In genomic region chr15:90259524-90259923, GRCh38 we compare ENCODE assay signal across 14 cellular contexts. TPM values are rescaled to one million over a fixed set of nuclear protein-coding genes. Genes with fewer than 3 reads are reported as not detected.
DNase-seq lines count a peak whose midpoint lies in the region; ATAC-seq and TF ChIP-seq lines count a peak whose summit lies in the region.
"Had no signal": no experiment of that assay in that cellular context is flagged by ENCODE, and none has a peak within 500 bp of the region (broad histone marks: within the 10 kb centered on the region; RNA-seq: fewer than 3 reads in every experiment).

No MANE protein-coding gene starts in this region.

- H3K36me3 ChIP-seq in osteoblast (ENCODE audit: insufficient read depth, low read length): no peaks in the 10 kb centered on the region
- H3K36me3 ChIP-seq: SJSA1 had no signal

- no peak for TF ChIP-seq CTCF in activated CD8-positive, alpha-beta T cell treated with anti-CD3 and anti-CD28 coated beads for 36 hours (IDR thresholded peaks at IDR 0.05)
- no peak for TF ChIP-seq CTCF in osteoblast (IDR thresholded peaks at IDR 0.05; ENCODE audit: extremely low read depth, low read depth, low read length)

- H3K9me3 Mint-ChIP-seq in activated CD8-positive, alpha-beta T cell treated with anti-CD3 and anti-CD28 coated beads for 36 hours: no peaks in the 10 kb centered on the region
- H3K9me3 Mint-ChIP-seq in activated CD8-positive, alpha-beta T cell treated with anti-CD3 and anti-CD28 coated beads, Interleukin-2, amount 10 ng/mL, durations not matched to agents 7 days and 5 days (ENCODE audit: insufficient read depth): no peaks in the 10 kb centered on the region

- H3K27ac Mint-ChIP-seq in activated CD8-positive, alpha-beta T cell treated with anti-CD3 and anti-CD28 coated beads for 36 hours: no peak overlapping the region
- H3K27ac Mint-ChIP-seq in activated CD8-positive, alpha-beta T cell treated with anti-CD3 and anti-CD28 coated beads, Interleukin-2, amount 10 ng/mL, durations not matched to agents 7 days and 5 days: no peak overlapping the region

- no peak overlapping the region for H3K4me3 Mint-ChIP-seq in activated CD8-positive, alpha-beta T cell treated with anti-CD3 and anti-CD28 coated beads for 36 hours
- no peak overlapping the region for H3K4me3 Mint-ChIP-seq in activated CD8-positive, alpha-beta T cell treated with anti-CD3 and anti-CD28 coated beads, Interleukin-2, amount 10 ng/mL, durations not matched to agents 7 days and 5 days

- DNase-seq in activated CD8-positive, alpha-beta T cell treated with anti-CD3 and anti-CD28 coated beads for 36 hours: no peak
- no peak for DNase-seq in activated CD8-positive, alpha-beta T cell treated with anti-CD3 and anti-CD28 coated beads, Interleukin-2, amount 10 ng/mL, durations not matched to agents 7 days and 5 days
- DNase-seq in osteoblast (ENCODE audit: insufficient read length, low spot score, missing footprints) (no peak), NK-92 (lab: John Stamatoyannopoulos, UW; ENCODE audit: unreplicated experiment) (no peak), NCI-H82 treated with DMSO at 0.1 percent for 48 hours (lab: John Stamatoyannopoulos, UW; ENCODE audit: unreplicated experiment) (no peak)
- DNase-seq: activated CD4-positive, alpha-beta T cell treated with anti-CD3 and anti-CD28 coated beads for 1 hour; DMS 273 treated with DMSO at 0.1 percent for 48 hours; NCI-H524; small intestine had no signal

- H3K27me3 ChIP-seq in osteoblast (ENCODE audit: insufficient read depth, low read length): no peaks in the 10 kb centered on the region
- H3K27me3 ChIP-seq: SJSA1 had no signal

- peak overlapping the region; percentile 0 for H3K4me2 ChIP-seq in osteoblast (ENCODE audit: insufficient read depth, low read length)

- peaks cover 15% of the 10 kb centered on the region for H3K4me1 ChIP-seq in osteoblast (ENCODE audit: insufficient read depth, low read length)

- no peak overlapping the region for H3K4me3 ChIP-seq in osteoblast (ENCODE audit: insufficient read depth, low read length)
- H3K4me3 ChIP-seq: SJSA1 had no signal

- H3K9me3 ChIP-seq in osteoblast (ENCODE audit: low read depth, low read length): no peaks in the 10 kb centered on the region
- H3K9me3 ChIP-seq: SJSA1 had no signal

- H4K20me1 ChIP-seq in osteoblast (ENCODE audit: insufficient read depth, low read length): no peaks in the 10 kb centered on the region

- POLR2A ChIA-PET in activated CD8-positive, alpha-beta T cell treated with anti-CD3 and anti-CD28 coated beads for 36 hours (lab: Charles Lee): no interaction called here
- POLR2A ChIA-PET in activated CD8-positive, alpha-beta T cell treated with anti-CD3 and anti-CD28 coated beads, Interleukin-2, amount 10 ng/mL, durations not matched to agents 7 days and 5 days (lab: Charles Lee): no interaction called here

- no peak overlapping the region for H2AFZ ChIP-seq in osteoblast (ENCODE audit: low read length)

- H3K27me3 Mint-ChIP-seq in activated CD8-positive, alpha-beta T cell treated with anti-CD3 and anti-CD28 coated beads for 36 hours: no peaks in the 10 kb centered on the region
- H3K27me3 Mint-ChIP-seq in activated CD8-positive, alpha-beta T cell treated with anti-CD3 and anti-CD28 coated beads, Interleukin-2, amount 10 ng/mL, durations not matched to agents 7 days and 5 days (ENCODE audit: low read depth): no peaks in the 10 kb centered on the region

- H3K79me2 ChIP-seq in osteoblast (ENCODE audit: insufficient read depth, low read length): no peaks in the 10 kb centered on the region

- H3K27ac ChIP-seq in osteoblast (ENCODE audit: low read depth, low read length): no peak overlapping the region
- H3K27ac ChIP-seq: SJSA1 had no signal

- peaks cover 8% of the 10 kb centered on the region for H3K4me1 Mint-ChIP-seq in activated CD8-positive, alpha-beta T cell treated with anti-CD3 and anti-CD28 coated beads for 36 hours (ENCODE audit: low read depth)
- H3K4me1 Mint-ChIP-seq in activated CD8-positive, alpha-beta T cell treated with anti-CD3 and anti-CD28 coated beads, Interleukin-2, amount 10 ng/mL, durations not matched to agents 7 days and 5 days (ENCODE audit: low read depth): peaks cover 15% of the 10 kb centered on the region

- ATAC-seq in activated CD8-positive, alpha-beta T cell treated with anti-CD3 and anti-CD28 coated beads for 36 hours: peak; percentile 78
- ATAC-seq in activated CD8-positive, alpha-beta T cell treated with anti-CD3 and anti-CD28 coated beads, Interleukin-2, amount 10 ng/mL, durations not matched to agents 7 days and 5 days: no peak
- ATAC-seq in GM21825 (IDR thresholded peaks at IDR 0.05; ENCODE audit: unreplicated experiment) (peak; percentile 75), HG03432 (IDR thresholded peaks at IDR 0.05; ENCODE audit: unreplicated experiment) (peak; percentile 82), GM19397 (IDR thresholded peaks at IDR 0.05; ENCODE audit: unreplicated experiment) (no peak)

- CTCF ChIA-PET in activated CD8-positive, alpha-beta T cell treated with anti-CD3 and anti-CD28 coated beads for 36 hours (lab: Charles Lee): interaction anchor here (0.9 kb wide), 1 partner anchor 42 kb away, joined by 3 read pairs; no protein-coding TSS in a partner anchor
- CTCF ChIA-PET in activated CD8-positive, alpha-beta T cell treated with anti-CD3 and anti-CD28 coated beads, Interleukin-2, amount 10 ng/mL, durations not matched to agents 7 days and 5 days (lab: Charles Lee): interaction anchor here (1.5 kb wide), 1 partner anchor 60 kb away, joined by 4 read pairs; no protein-coding TSS in a partner anchor

- no peaks in the 10 kb centered on the region for H3K36me3 Mint-ChIP-seq in activated CD8-positive, alpha-beta T cell treated with anti-CD3 and anti-CD28 coated beads for 36 hours (ENCODE audit: low read depth)
- H3K36me3 Mint-ChIP-seq in activated CD8-positive, alpha-beta T cell treated with anti-CD3 and anti-CD28 coated beads, Interleukin-2, amount 10 ng/mL, durations not matched to agents 7 days and 5 days (ENCODE audit: low read depth): no peaks in the 10 kb centered on the region

- intact Hi-C loops in activated CD8-positive, alpha-beta T cell treated with anti-CD3 and anti-CD28 coated beads for 36 hours (cut with micrococcal nuclease): no loop called here

RNA-seq across cellular contexts. Expression of gene NGRN, which starts 5.9 kb away (rescaled TPM):
- 10 to 100 TPM; 22.2 to 23.1 TPM for total RNA-seq in activated CD8-positive, alpha-beta T cell treated with anti-CD3 and anti-CD28 coated beads for 36 hours
- 10 to 100 TPM; 29.7 to 29.8 TPM for total RNA-seq in activated CD8-positive, alpha-beta T cell treated with anti-CD3 and anti-CD28 coated beads, Interleukin-2, amount 10 ng/mL, durations not matched to agents 7 days and 5 days
- total RNA-seq in osteoblast: 56.0 and 68.4 TPM in 2 replicates

RNA-seq across cellular contexts. Expression of gene TTLL13, which starts 10.2 kb away (rescaled TPM):
- total RNA-seq in activated CD8-positive, alpha-beta T cell treated with anti-CD3 and anti-CD28 coated beads for 36 hours: 1 to 10 TPM in 1 of 2 experiments, under 1 TPM in 1; 0.20 to 1.1 TPM
- 1 to 10 TPM in 1 of 2 experiments, not detected in 1; 1.3 TPM for total RNA-seq in activated CD8-positive, alpha-beta T cell treated with anti-CD3 and anti-CD28 coated beads, Interleukin-2, amount 10 ng/mL, durations not matched to agents 7 days and 5 days
- total RNA-seq in osteoblast: under 0.01 TPM in 2 replicates
- total RNA-seq: A172, SJSA1 had no signal

RNA-seq across cellular contexts. Expression of gene GDPGP1, which starts 25.5 kb away (rescaled TPM):
- total RNA-seq in activated CD8-positive, alpha-beta T cell treated with anti-CD3 and anti-CD28 coated beads for 36 hours: 1 to 10 TPM; 5.2 to 6.4 TPM
- total RNA-seq in activated CD8-positive, alpha-beta T cell treated with anti-CD3 and anti-CD28 coated beads, Interleukin-2, amount 10 ng/mL, durations not matched to agents 7 days and 5 days: 10 to 100 TPM; 10.0 to 12.1 TPM
- total RNA-seq in osteoblast: 8.0 and 9.7 TPM in 2 replicates

RNA-seq across cellular contexts. Expression of gene CIB1, which starts 25.8 kb away (rescaled TPM):
- total RNA-seq in activated CD8-positive, alpha-beta T cell treated with anti-CD3 and anti-CD28 coated beads for 36 hours: 100 to 1,000 TPM; 151 to 154 TPM
- total RNA-seq in activated CD8-positive, alpha-beta T cell treated with anti-CD3 and anti-CD28 coated beads, Interleukin-2, amount 10 ng/mL, durations not matched to agents 7 days and 5 days: 100 to 1,000 TPM in 1 of 2 experiments, 10 to 100 TPM in 1; 92.4 to 102 TPM
- total RNA-seq in osteoblast: 21.4 and 23.0 TPM in 2 replicates

RNA-seq across cellular contexts. Expression of gene SEMA4B, which starts 58.4 kb away (rescaled TPM):
- 1 to 10 TPM; 5.3 to 6.2 TPM for total RNA-seq in activated CD8-positive, alpha-beta T cell treated with anti-CD3 and anti-CD28 coated beads for 36 hours
- 10 to 100 TPM in 1 of 2 experiments, 1 to 10 TPM in 1; 8.6 to 11.2 TPM for total RNA-seq in activated CD8-positive, alpha-beta T cell treated with anti-CD3 and anti-CD28 coated beads, Interleukin-2, amount 10 ng/mL, durations not matched to agents 7 days and 5 days
- total RNA-seq in osteoblast: 8.7 and 15.9 TPM in 2 replicates

Comparison
In these comparisons a context has a peak if more than half of its experiments do, and no peak if none do; other contexts are left out.
1. ATAC-seq: peak in activated CD8-positive, alpha-beta T cell treated with anti-CD3 and anti-CD28 coated beads for 36 hours (single experiment), GM21825 (single experiment) and HG03432 (single experiment); none in activated CD8-positive, alpha-beta T cell treated with anti-CD3 and anti-CD28 coated beads, Interleukin-2, amount 10 ng/mL, durations not matched to agents 7 days and 5 days (single experiment) and GM19397 (single experiment).